20 cellular contexts compared by ENCODE assay signal in the genomic region with DNA sequence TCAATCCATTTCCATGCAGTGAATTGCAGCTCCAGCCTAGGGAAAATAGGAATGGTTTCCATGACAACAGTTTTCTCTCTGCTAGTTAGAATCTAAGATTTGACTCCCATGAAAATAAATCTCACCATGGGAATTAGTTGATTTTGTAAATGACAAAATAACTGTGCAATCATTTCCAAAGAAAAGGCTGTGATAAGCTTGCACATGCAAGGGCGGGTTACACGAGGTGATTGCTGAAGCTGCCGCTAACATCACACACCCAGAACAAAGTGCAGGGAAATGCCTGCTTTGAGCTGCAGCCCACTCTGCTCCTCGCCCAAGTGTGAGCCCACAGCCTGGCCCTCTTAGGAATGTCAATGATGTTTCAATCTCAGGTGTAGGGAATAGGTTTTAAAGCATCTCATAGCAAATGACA. TPM values are rescaled to one million over a fixed set of nuclear protein-coding genes. Genes with fewer than 3 reads are reported as not detected.
DNase-seq lines count a peak whose midpoint lies in the region; ATAC-seq and TF ChIP-seq lines count a peak whose summit lies in the region.
"Had no signal": no experiment of that assay in that cellular context is flagged by ENCODE, and none has a peak within 500 bp of the region (broad histone marks: within the 10 kb centered on the region; RNA-seq: fewer than 3 reads in every experiment).

No MANE protein-coding gene starts in this region.

- intact Hi-C loops in CD8-positive, alpha-beta T cell (cut with DNase I, micrococcal nuclease), result no loop called here

- H3K4me1 Mint-ChIP-seq in GM23338, result peaks cover 32% of the 10 kb centered on the region
- H3K4me1 Mint-ChIP-seq in WTC11, result peaks cover 33% of the 10 kb centered on the region
- peaks cover 9% of the 10 kb centered on the region for H3K4me1 Mint-ChIP-seq in glutamatergic neuron (ENCODE audit: low read depth, unreplicated experiment)
- H3K4me1 Mint-ChIP-seq in CD8-positive, alpha-beta T cell (ENCODE audit: low read depth), result no peaks in the 10 kb centered on the region
- no peaks in the 10 kb centered on the region for H3K4me1 Mint-ChIP-seq in stimulated activated effector memory CD8-positive, alpha-beta T cell treated with anti-CD3 and anti-CD28 coated beads, Interleukin-12 subunit alpha, Interleukin-12 subunit beta, amount 100 ng/mL, for 72 hours
- H3K4me1 Mint-ChIP-seq: CD8-positive, alpha-beta memory T cell had no signal

- H3K9me3 Mint-ChIP-seq in GM23338, result no peaks in the 10 kb centered on the region
- H3K9me3 Mint-ChIP-seq in WTC11, result no peaks in the 10 kb centered on the region
- H3K9me3 Mint-ChIP-seq in glutamatergic neuron (ENCODE audit: unreplicated experiment), result no peaks in the 10 kb centered on the region
- no peaks in the 10 kb centered on the region for H3K9me3 Mint-ChIP-seq in CD8-positive, alpha-beta T cell
- no peaks in the 10 kb centered on the region for H3K9me3 Mint-ChIP-seq in stimulated activated effector memory CD8-positive, alpha-beta T cell treated with anti-CD3 and anti-CD28 coated beads, Interleukin-12 subunit alpha, Interleukin-12 subunit beta, amount 100 ng/mL, for 72 hours
- H3K9me3 Mint-ChIP-seq: CD8-positive, alpha-beta memory T cell; HFFc6 had no signal

- no peak overlapping the region for H3K27ac Mint-ChIP-seq in GM23338
- 0 out of 2 replicates have a peak overlapping the region, but pooled peaks have one; percentile 35 for H3K27ac Mint-ChIP-seq in WTC11
- peak overlapping the region; percentile 49 for H3K27ac Mint-ChIP-seq in glutamatergic neuron (ENCODE audit: unreplicated experiment)
- no peak overlapping the region for H3K27ac Mint-ChIP-seq in CD8-positive, alpha-beta T cell
- H3K27ac Mint-ChIP-seq in stimulated activated effector memory CD8-positive, alpha-beta T cell treated with anti-CD3 and anti-CD28 coated beads, Interleukin-12 subunit alpha, Interleukin-12 subunit beta, amount 100 ng/mL, for 72 hours, result no peak overlapping the region
- H3K27ac Mint-ChIP-seq: CD8-positive, alpha-beta memory T cell; HFFc6 had no signal

- H3K36me3 Mint-ChIP-seq in GM23338 (ENCODE audit: low read depth), result no peaks in the 10 kb centered on the region
- H3K36me3 Mint-ChIP-seq in WTC11, result no peaks in the 10 kb centered on the region
- H3K36me3 Mint-ChIP-seq in glutamatergic neuron (ENCODE audit: unreplicated experiment), result no peaks in the 10 kb centered on the region
- no peaks in the 10 kb centered on the region for H3K36me3 Mint-ChIP-seq in CD8-positive, alpha-beta T cell
- H3K36me3 Mint-ChIP-seq in stimulated activated effector memory CD8-positive, alpha-beta T cell treated with anti-CD3 and anti-CD28 coated beads, Interleukin-12 subunit alpha, Interleukin-12 subunit beta, amount 100 ng/mL, for 72 hours, result no peaks in the 10 kb centered on the region
- H3K36me3 Mint-ChIP-seq: CD8-positive, alpha-beta memory T cell had no signal

- peaks cover 32% of the 10 kb centered on the region for H3K4me1 ChIP-seq in GM23338 (ENCODE audit: insufficient read depth)
- H3K4me1 ChIP-seq in CD8-positive, alpha-beta T cell (ENCODE audit: insufficient read depth, low read length), result no peaks in the 10 kb centered on the region
- H3K4me1 ChIP-seq: BLaER1 had no signal

- CTCF ChIA-PET in WTC11 (lab: Charles Lee), result no interaction called here
- CTCF ChIA-PET in CD8-positive, alpha-beta T cell (lab: Charles Lee), result no interaction called here

- H3F3A ChIP-seq in GM23338 (replicated peaks; ENCODE audit: low read depth), result no peaks in the 10 kb centered on the region

- H3K4me3 Mint-ChIP-seq in GM23338 (no peak overlapping the region), WTC11 (no peak overlapping the region), glutamatergic neuron (ENCODE audit: unreplicated experiment) (no peak overlapping the region)
- H3K4me3 Mint-ChIP-seq in CD8-positive, alpha-beta T cell, result no peak overlapping the region
- H3K4me3 Mint-ChIP-seq in stimulated activated effector memory CD8-positive, alpha-beta T cell treated with anti-CD3 and anti-CD28 coated beads, Interleukin-12 subunit alpha, Interleukin-12 subunit beta, amount 100 ng/mL, for 72 hours, result no peak overlapping the region
- H3K4me3 Mint-ChIP-seq: CD8-positive, alpha-beta memory T cell; HFFc6 had no signal

- no peak overlapping the region for H3K4me2 ChIP-seq in GM23338
- H3K4me2 ChIP-seq: BLaER1 had no signal

- H4K20me1 ChIP-seq in GM23338 (replicated peaks; ENCODE audit: insufficient read depth), result no peaks in the 10 kb centered on the region
- H4K20me1 ChIP-seq: BLaER1 had no signal

- H3K27me3 Mint-ChIP-seq in GM23338 (ENCODE audit: insufficient read depth, low read depth, poor library complexity), result no peaks in the 10 kb centered on the region
- H3K27me3 Mint-ChIP-seq in WTC11 (ENCODE audit: low read depth), result no peaks in the 10 kb centered on the region
- no peaks in the 10 kb centered on the region for H3K27me3 Mint-ChIP-seq in glutamatergic neuron (ENCODE audit: unreplicated experiment)
- H3K27me3 Mint-ChIP-seq in CD8-positive, alpha-beta T cell (ENCODE audit: low read depth), result no peaks in the 10 kb centered on the region

- TF ChIP-seq CTCF in GM23338 (conservative IDR thresholded peaks at IDR 0.05; ENCODE audit: low read depth in 2 of 2) (no peak), WTC11 (IDR thresholded peaks at IDR 0.05) (no peak), glutamatergic neuron (IDR thresholded peaks at IDR 0.05; ENCODE audit: partially characterized antibody, unreplicated experiment) (no peak)
- TF ChIP-seq CTCF in CD8-positive, alpha-beta T cell (IDR thresholded peaks at IDR 0.05), result no peak

- H3K79me2 ChIP-seq in GM23338 (replicated peaks; ENCODE audit: insufficient read depth), result no peaks in the 10 kb centered on the region

- H3K9me3 ChIP-seq in CD8-positive, alpha-beta T cell (ENCODE audit: low read length), result no peaks in the 10 kb centered on the region
- H3K9me3 ChIP-seq: BLaER1 had no signal

- H3K27me3 ChIP-seq in GM23338 (ENCODE audit: insufficient read depth), result no peaks in the 10 kb centered on the region
- H3K27me3 ChIP-seq in CD8-positive, alpha-beta T cell (ENCODE audit: insufficient read depth, low read length), result no peaks in the 10 kb centered on the region
- H3K27me3 ChIP-seq: BLaER1 had no signal

- peak; percentile 77 for ATAC-seq in GM23338
- peak; percentile 46; the same call in 1 of the 2 replicates for ATAC-seq in WTC11
- no peak for ATAC-seq in CD8-positive, alpha-beta T cell
- no peak for ATAC-seq in stimulated activated effector memory CD8-positive, alpha-beta T cell treated with anti-CD3 and anti-CD28 coated beads, Interleukin-12 subunit alpha, Interleukin-12 subunit beta, amount 100 ng/mL, for 72 hours
- ATAC-seq in HG02571 (IDR thresholded peaks at IDR 0.05; ENCODE audit: unreplicated experiment), result no peak

- H2AFZ ChIP-seq in GM23338, result no peak overlapping the region

- DNase-seq in GM23338 (ENCODE audit: low spot score) (peak; percentile 33), WTC11 (ENCODE audit: low spot score) (no peak), glutamatergic neuron (peak; percentile 23), retina (peak; percentile 60)
- no peak for DNase-seq in CD8-positive, alpha-beta T cell
- no peak for DNase-seq in stimulated activated effector memory CD8-positive, alpha-beta T cell treated with anti-CD3 and anti-CD28 coated beads, Interleukin-12 subunit alpha, Interleukin-12 subunit beta, amount 100 ng/mL, for 72 hours (ENCODE audit: low spot score in 2 of 2)
- no peak for DNase-seq in activated effector memory CD4-positive, alpha-beta T cell treated with anti-CD3 and anti-CD28 coated beads, Interleukin-2, amount 50 U/mL, for 16 hours
- DNase-seq: CD8-positive, alpha-beta memory T cell; DMS79; HFFc6; NCI-H1048; NCI-H1436; NCI-H1930; NCI-H2171; NCI-H446 treated with DMSO at 0.1 percent for 48 hours; NK-92 treated with Interleukin-12 subunit alpha and Interleukin-12 subunit beta, amount 100 ng/mL, for 24 hours; SHP77 had no signal

- no peak overlapping the region for H3K27ac ChIP-seq in GM23338 (ENCODE audit: low read depth)
- no peak overlapping the region for H3K27ac ChIP-seq in CD8-positive, alpha-beta T cell (ENCODE audit: low read depth, low read length)
- H3K27ac ChIP-seq: BLaER1, SK-N-MC had no signal

- H3K4me3 ChIP-seq in GM23338, result no peak overlapping the region
- no peak overlapping the region for H3K4me3 ChIP-seq in CD8-positive, alpha-beta T cell (ENCODE audit: low read depth, low read length)
- H3K4me3 ChIP-seq: BLaER1, SK-N-MC had no signal

- H3K9me2 ChIP-seq in GM23338 (ENCODE audit: insufficient read depth), result no peaks in the 10 kb centered on the region

- POLR2A ChIA-PET in WTC11 (lab: Charles Lee), result no interaction called here
- POLR2A ChIA-PET in CD8-positive, alpha-beta T cell (lab: Charles Lee), result no interaction called here

- no peaks in the 10 kb centered on the region for H3K36me3 ChIP-seq in GM23338 (ENCODE audit: insufficient read depth)
- H3K36me3 ChIP-seq in CD8-positive, alpha-beta T cell (ENCODE audit: insufficient read depth, low read length), result no peaks in the 10 kb centered on the region
- H3K36me3 ChIP-seq: BLaER1 had no signal

TF ChIP-seq in GM23338, 12 proteins besides CTCF, POLR2A, EP300 and RAD21 (continues in another document):
- TF ChIP-seq, protein P1, sequence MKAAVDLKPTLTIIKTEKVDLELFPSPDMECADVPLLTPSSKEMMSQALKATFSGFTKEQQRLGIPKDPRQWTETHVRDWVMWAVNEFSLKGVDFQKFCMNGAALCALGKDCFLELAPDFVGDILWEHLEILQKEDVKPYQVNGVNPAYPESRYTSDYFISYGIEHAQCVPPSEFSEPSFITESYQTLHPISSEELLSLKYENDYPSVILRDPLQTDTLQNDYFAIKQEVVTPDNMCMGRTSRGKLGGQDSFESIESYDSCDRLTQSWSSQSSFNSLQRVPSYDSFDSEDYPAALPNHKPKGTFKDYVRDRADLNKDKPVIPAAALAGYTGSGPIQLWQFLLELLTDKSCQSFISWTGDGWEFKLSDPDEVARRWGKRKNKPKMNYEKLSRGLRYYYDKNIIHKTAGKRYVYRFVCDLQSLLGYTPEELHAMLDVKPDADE (IDR thresholded peaks at IDR 0.05), result no peak
- TF ChIP-seq POLR2AphosphoS5 (IDR thresholded peaks at IDR 0.05; ENCODE audit: low read depth), result no peak

TF ChIP-seq in WTC11, 78 proteins besides CTCF, POLR2A, EP300 and RAD21:
- no peak for TF ChIP-seq FOXK1 (CRISPR knock-in tag; IDR thresholded peaks at IDR 0.05)
- TF ChIP-seq ZBTB43 (CRISPR knock-in tag; IDR thresholded peaks at IDR 0.05), result no peak

RNA-seq across cellular contexts. Expression of gene TRIM9, which starts 53.8 kb away (rescaled TPM):
- total RNA-seq in GM23338 (2014; rRNA removed; shearing (Covaris generic)), result 6.2 and 8.4 TPM in 2 replicates
- polyA plus RNA-seq in GM23338 (2016; fragmentation: Nextera tagmentation; extraction: Ambion mirVana), result 3.7 and 4.4 TPM in 2 replicates
- total RNA-seq in WTC11 (2021) (4.0 to 4.4 TPM (median 4.2 TPM) in 3 replicates), glutamatergic neuron (ENCODE audit: unreplicated experiment) (11.9 TPM)
- total RNA-seq in CD8-positive, alpha-beta T cell, result under 1 TPM; 0.57 to 0.64 TPM

Comparison
In these comparisons a context has a peak if more than half of its experiments do, and no peak if none do; other contexts are left out.
1. ATAC-seq: peak in GM23338 (single experiment) and WTC11 (single experiment); none in CD8-positive, alpha-beta T cell (single experiment), stimulated activated effector memory CD8-positive, alpha-beta T cell treated with anti-CD3 and anti-CD28 coated beads, Interleukin-12 subunit alpha, Interleukin-12 subunit beta, amount 100 ng/mL, for 72 hours (single experiment) and HG02571 (single experiment).
2. DNase-seq: peak in GM23338 (single experiment), glutamatergic neuron (single experiment) and retina (single experiment); none in WTC11 (single experiment), CD8-positive, alpha-beta T cell (0 of 7), stimulated activated effector memory CD8-positive, alpha-beta T cell treated with anti-CD3 and anti-CD28 coated beads, Interleukin-12 subunit alpha, Interleukin-12 subunit beta, amount 100 ng/mL, for 72 hours (0 of 2) and activated effector memory CD4-positive, alpha-beta T cell treated with anti-CD3 and anti-CD28 coated beads, Interleukin-2, amount 50 U/mL, for 16 hours (single experiment).
3. H3K27ac Mint-ChIP-seq: peak in WTC11 (single experiment) and glutamatergic neuron (single experiment); none in GM23338 (single experiment), CD8-positive, alpha-beta T cell (single experiment) and stimulated activated effector memory CD8-positive, alpha-beta T cell treated with anti-CD3 and anti-CD28 coated beads, Interleukin-12 subunit alpha, Interleukin-12 subunit beta, amount 100 ng/mL, for 72 hours (single experiment).